8 cellular contexts compared by ENCODE assay signal in the genomic region with DNA sequence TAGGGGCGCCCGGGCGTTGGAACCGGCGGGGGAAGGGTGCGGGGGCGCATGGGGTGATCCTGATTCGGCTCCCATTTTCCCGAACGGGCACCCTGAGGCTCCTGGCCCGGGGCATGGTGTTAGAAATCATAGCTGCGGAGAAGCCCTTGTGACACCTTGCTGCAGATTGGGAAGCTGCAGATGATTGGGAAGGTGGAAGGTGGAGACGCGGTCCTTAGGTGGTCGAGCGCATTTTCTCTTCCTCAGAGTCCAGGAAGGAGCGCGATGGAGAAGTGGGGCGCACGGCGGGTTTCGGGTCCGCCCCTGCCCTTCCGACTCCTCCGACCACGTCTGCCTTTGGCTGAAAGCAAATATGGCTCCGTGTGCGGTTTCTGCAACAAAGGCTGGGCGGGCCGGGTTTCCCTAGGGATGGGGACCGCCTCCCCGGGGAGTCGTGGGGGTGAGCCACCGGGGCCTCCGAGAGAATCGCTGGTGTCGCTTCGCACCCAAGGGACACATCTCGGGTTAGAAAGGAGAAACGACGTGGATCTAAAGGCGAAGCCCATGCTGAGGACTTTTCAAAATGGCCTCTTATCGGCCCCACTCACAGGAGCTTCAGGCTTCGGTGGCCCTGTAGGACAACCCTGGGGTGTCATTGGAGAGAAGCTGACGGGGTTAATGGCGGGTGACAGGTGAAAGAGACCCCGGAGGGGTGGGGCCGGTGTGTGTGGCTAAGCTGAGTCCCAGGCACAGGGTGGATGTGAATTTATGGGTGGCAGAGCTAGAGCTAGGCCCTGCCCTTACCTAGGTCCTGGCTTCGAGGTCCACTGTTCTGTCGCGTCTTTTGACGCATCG. TPM values are rescaled to one million over a fixed set of nuclear protein-coding genes. Genes with fewer than 3 reads are reported as not detected.
A peak's percentile ranks its signal among the peaks of the same experiment; 100 is the strongest.
DNase-seq lines count a peak whose midpoint lies in the region; ATAC-seq and TF ChIP-seq lines count a peak whose summit lies in the region.

No MANE protein-coding gene starts in this region.

- peak overlapping the region; percentile 69 for H2BK12ac ChIP-seq in H9 (ENCODE audit: insufficient read length, low read depth, low read length)

- peak overlapping the region; percentile 74 for H2BK5ac ChIP-seq in H9 (ENCODE audit: insufficient read length, low read length)

- no peaks in the 10 kb centered on the region for H3K27me3 ChIP-seq in H9 (ENCODE audit: insufficient read depth, low read length)
- no peaks in the 10 kb centered on the region for H3K27me3 ChIP-seq in mononuclear cell (ENCODE audit: insufficient read depth, low read length)
- H3K27me3 ChIP-seq in suprapubic skin = no peaks in the 10 kb centered on the region

- H3K27ac ChIP-seq in H9 (ENCODE audit: insufficient read length, low read depth, low read length) (peak overlapping the region; percentile 68), suprapubic skin (peak overlapping the region; percentile 99)

- peak overlapping the region; percentile 67 for H2AK5ac ChIP-seq in H9 (ENCODE audit: insufficient read length, low read length)

- no peak for TF ChIP-seq EP300 in suprapubic skin (IDR thresholded peaks at IDR 0.05)

- H3K14ac ChIP-seq in H9 (ENCODE audit: insufficient read depth, low read length) = peak overlapping the region; percentile 99

- H2BK20ac ChIP-seq in H9 (ENCODE audit: low read depth, low read length, poor library complexity, severe bottlenecking) = no peak overlapping the region

- ATAC-seq in effector memory CD8-positive, alpha-beta T cell (replicated peaks) = peak; percentile 2
- ATAC-seq in HG03565 (IDR thresholded peaks at IDR 0.05; ENCODE audit: unreplicated experiment) = no peak

- H3K4me3 Mint-ChIP-seq in H9 = peak overlapping the region; percentile 91 to 94
- H3K4me3 Mint-ChIP-seq in activated CD4-positive, alpha-beta T cell treated with anti-CD3 and anti-CD28 coated beads, Interleukin-2, amount 10 ng/mL, durations not matched to agents 7 days and 5 days = peak overlapping the region; percentile 94
- H3K4me3 Mint-ChIP-seq in effector memory CD8-positive, alpha-beta T cell = peak overlapping the region; percentile 91 to 92

- H3K23me2 ChIP-seq in H9 (ENCODE audit: insufficient read length, low read depth, low read length, poor library complexity, severe bottlenecking) = peaks cover 16% of the 10 kb centered on the region

- TF ChIP-seq POLR2A in suprapubic skin (IDR thresholded peaks at IDR 0.05) = no peak

- H4K20me1 ChIP-seq in H9 (ENCODE audit: control insufficient read depth, insufficient read depth, insufficient read length) = no peaks in the 10 kb centered on the region

- peak overlapping the region; percentile 93 for H4K5ac ChIP-seq in H9 (ENCODE audit: insufficient read length, low read depth, low read length)

- peak overlapping the region; percentile 94 for H3K4ac ChIP-seq in H9 (ENCODE audit: low read depth, low read length)

- no peaks in the 10 kb centered on the region for H3K9me3 ChIP-seq in H9 (ENCODE audit: control insufficient read depth, low read depth, low read length)
- H3K9me3 ChIP-seq in mononuclear cell (ENCODE audit: low read depth, low read length) = no peaks in the 10 kb centered on the region
- H3K9me3 ChIP-seq in suprapubic skin = no peaks in the 10 kb centered on the region

- peak overlapping the region; percentile 99 for H3K18ac ChIP-seq in H9 (ENCODE audit: insufficient read length, low read depth, low read length)

- peaks cover 4% of the 10 kb centered on the region for H3K79me1 ChIP-seq in H9 (ENCODE audit: insufficient read depth, low read depth, low read length, poor library complexity, severe bottlenecking)

- peak overlapping the region; percentile 95 to 98 (median 96) for H3K27ac Mint-ChIP-seq in H9
- H3K27ac Mint-ChIP-seq in activated CD4-positive, alpha-beta T cell treated with anti-CD3 and anti-CD28 coated beads, Interleukin-2, amount 10 ng/mL, durations not matched to agents 7 days and 5 days = peak overlapping the region; percentile 98
- H3K27ac Mint-ChIP-seq in effector memory CD8-positive, alpha-beta T cell = peak overlapping the region; percentile 97

- H3K4me1 ChIP-seq in H9 (ENCODE audit: insufficient read depth, low read length) (peaks cover 12% of the 10 kb centered on the region; the same call in 1 of the 2 replicates), mononuclear cell (ENCODE audit: insufficient read depth, low read length) (peaks cover 78% of the 10 kb centered on the region), suprapubic skin (peaks cover 81% of the 10 kb centered on the region)

- H3K23ac ChIP-seq in H9 (ENCODE audit: insufficient read length, low read depth, low read length) = no peak overlapping the region

- peak overlapping the region; percentile 85 for H2BK120ac ChIP-seq in H9 (ENCODE audit: low read depth, low read length, poor library complexity, severe bottlenecking)

- CTCF ChIA-PET in activated CD4-positive, alpha-beta T cell treated with anti-CD3 and anti-CD28 coated beads, Interleukin-2, amount 10 ng/mL, durations not matched to agents 7 days and 5 days (lab: Charles Lee) = interaction anchor here (0.8 to 3.8 kb wide), 11 partner anchors 8 to 140 kb away, joined by 3 to 12 read pairs (median 4); no protein-coding TSS in a partner anchor

- peaks cover 39 to 50% of the 10 kb centered on the region in 2 experiments for H3K4me1 Mint-ChIP-seq in H9
- peaks cover 69% of the 10 kb centered on the region for H3K4me1 Mint-ChIP-seq in activated CD4-positive, alpha-beta T cell treated with anti-CD3 and anti-CD28 coated beads, Interleukin-2, amount 10 ng/mL, durations not matched to agents 7 days and 5 days
- H3K4me1 Mint-ChIP-seq in effector memory CD8-positive, alpha-beta T cell (ENCODE audit: low read depth in 2 of 2) = peaks cover 27 to 30% of the 10 kb centered on the region in 2 donors

- peaks cover 29 to 39% (median 37%) of the 10 kb centered on the region in 3 experiments; a peak in 6 of 7 replicates for H3K36me3 Mint-ChIP-seq in H9 (ENCODE audit: insufficient read depth in 1 of 3, low read depth in 3 of 3)
- peaks cover 35% of the 10 kb centered on the region for H3K36me3 Mint-ChIP-seq in activated CD4-positive, alpha-beta T cell treated with anti-CD3 and anti-CD28 coated beads, Interleukin-2, amount 10 ng/mL, durations not matched to agents 7 days and 5 days (ENCODE audit: low read depth)
- peaks cover 64% of the 10 kb centered on the region for H3K36me3 Mint-ChIP-seq in effector memory CD8-positive, alpha-beta T cell (ENCODE audit: insufficient read depth)

- H4K8ac ChIP-seq in H9 (replicated peaks; ENCODE audit: insufficient read length, low read depth, low read length) = no peak overlapping the region

- H3K4me3 ChIP-seq in mononuclear cell (ENCODE audit: low read length) (peak overlapping the region; percentile 96), suprapubic skin (peak overlapping the region; percentile 76)

- H3K4me2 ChIP-seq in H9 (ENCODE audit: insufficient read depth, insufficient read length, low read length) = peak overlapping the region; percentile 89

- peak overlapping the region; percentile 78 for H3T11ph ChIP-seq in H9 (ENCODE audit: low read length)

- peaks cover 1% of the 10 kb centered on the region; the same call in 1 of the 2 replicates for H3K27me3 Mint-ChIP-seq in H9 (ENCODE audit: low read depth)
- no peaks in the 10 kb centered on the region for H3K27me3 Mint-ChIP-seq in activated CD4-positive, alpha-beta T cell treated with anti-CD3 and anti-CD28 coated beads, Interleukin-2, amount 10 ng/mL, durations not matched to agents 7 days and 5 days
- H3K27me3 Mint-ChIP-seq in effector memory CD8-positive, alpha-beta T cell = no peaks in the 10 kb centered on the region

- peak overlapping the region; percentile 94 for H4K91ac ChIP-seq in H9 (ENCODE audit: insufficient read length, low read depth, low read length)

- H3K9ac ChIP-seq in H9 (ENCODE audit: extremely low read depth, insufficient read length, low read length) = peak overlapping the region; percentile 97

- H2BK15ac ChIP-seq in H9 (ENCODE audit: low read depth, low read length) = 0 out of 2 replicates have a peak overlapping the region, but pooled peaks have one; percentile 27

- H2AFZ ChIP-seq in H9 (ENCODE audit: low read length) = no peak overlapping the region

- H3K79me2 ChIP-seq in H9 (ENCODE audit: insufficient read depth, low read length) = peaks cover 14% of the 10 kb centered on the region

- peak overlapping the region; percentile 67 for H3K56ac ChIP-seq in H9 (ENCODE audit: insufficient read length, low read depth, low read length)

- POLR2A ChIA-PET in activated CD4-positive, alpha-beta T cell treated with anti-CD3 and anti-CD28 coated beads, Interleukin-2, amount 10 ng/mL, durations not matched to agents 7 days and 5 days (lab: Charles Lee) = interaction anchor here (0.6 to 0.8 kb wide), 3 partner anchors 8 to 139 kb away, joined by 3 to 4 read pairs (median 3); no protein-coding TSS in a partner anchor

- peaks cover 18% of the 10 kb centered on the region for H3K36me3 ChIP-seq in suprapubic skin

- WGBS in H9 (ENCODE audit: extremely low coverage, insufficient read length, low lambda C conversion rate) = no CpG with 5 or more reads among the region's 53 CpGs
- WGBS in suprapubic skin = 26% methylated on average over 9 of the region's 53 CpGs

- TF ChIP-seq CTCF in H9 (conservative IDR thresholded peaks at IDR 0.05) = no peak
- TF ChIP-seq CTCF in suprapubic skin (IDR thresholded peaks at IDR 0.05) = no peak

- DNase-seq in EH (ENCODE audit: low read depth) = peak; percentile 54
- no peak for DNase-seq in H9
- DNase-seq in NCI-H1436 (lab: John Stamatoyannopoulos, UW) = peak; percentile 88
- DNase-seq in activated CD4-positive, alpha-beta T cell treated with anti-CD3 and anti-CD28 coated beads, Interleukin-2, amount 10 ng/mL, durations not matched to agents 7 days and 5 days = peak; percentile 49
- DNase-seq in effector memory CD8-positive, alpha-beta T cell = peak in 1 of 3 experiments; percentile 29
- peak; percentile 83 to 85 for DNase-seq in suprapubic skin (ENCODE audit: low spot score in 2 of 2)

- no peaks in the 10 kb centered on the region for H3K9me3 Mint-ChIP-seq in H9
- H3K9me3 Mint-ChIP-seq in activated CD4-positive, alpha-beta T cell treated with anti-CD3 and anti-CD28 coated beads, Interleukin-2, amount 10 ng/mL, durations not matched to agents 7 days and 5 days = no peaks in the 10 kb centered on the region
- H3K9me3 Mint-ChIP-seq in effector memory CD8-positive, alpha-beta T cell = no peaks in the 10 kb centered on the region

RNA-seq across cellular contexts. Expression of a gene that starts 0.7 kb away (rescaled TPM):
- total RNA-seq in H9 (2021) (1,505 and 1,558 TPM in 2 replicates), mononuclear cell (1,270 TPM), suprapubic skin (1,000 to 10,000 TPM in 2 of 4 donors, 100 to 1,000 TPM in 2; 578 to 1,480 (median 967) TPM)
- 100 to 1,000 TPM; 751 to 840 TPM for total RNA-seq in activated CD4-positive, alpha-beta T cell treated with anti-CD3 and anti-CD28 coated beads, Interleukin-2, amount 10 ng/mL, durations not matched to agents 7 days and 5 days

RNA-seq across cellular contexts. Expression of a gene that starts 18.0 kb away (rescaled TPM):
- total RNA-seq in H9 (2021) (0.18 and 0.24 TPM in 2 replicates), mononuclear cell (2.3 TPM), suprapubic skin (1 to 10 TPM; 1.5 to 4.1 (median 2.5) TPM)
- not detected for total RNA-seq in activated CD4-positive, alpha-beta T cell treated with anti-CD3 and anti-CD28 coated beads, Interleukin-2, amount 10 ng/mL, durations not matched to agents 7 days and 5 days

RNA-seq across cellular contexts. Expression of a gene that starts 50.8 kb away (rescaled TPM):
- total RNA-seq in H9 (2021) (1.8 and 2.4 TPM in 2 replicates), mononuclear cell (not detected), suprapubic skin (1 to 10 TPM; 2.6 to 8.9 (median 5.4) TPM)
- total RNA-seq in activated CD4-positive, alpha-beta T cell treated with anti-CD3 and anti-CD28 coated beads, Interleukin-2, amount 10 ng/mL, durations not matched to agents 7 days and 5 days = not detected
